1 cellular context compared by ENCODE assay signal in genomic region chr10:11950325-11951018, GRCh38.
TF ChIP-seq lines count a peak whose summit lies in the region.

No MANE protein-coding gene starts in this region.

TF ChIP-seq in HepG2, 621 proteins besides CTCF, POLR2A, EP300 and RAD21 (continued from another document and continues in another):
- TF ChIP-seq ZBTB33 (CRISPR knock-in tag; IDR thresholded peaks at IDR 0.05) (peak; percentile 82), GRHL1 (CRISPR knock-in tag; conservative IDR thresholded peaks at IDR 0.05) (no peak), GMEB2 (CRISPR knock-in tag; IDR thresholded peaks at IDR 0.05; ENCODE audit: low read depth) (no peak), AGO2 (optimal IDR thresholded peaks at IDR 0.05; ENCODE audit: low read depth, low read length) (no peak), KMT2B (CRISPR knock-in tag; IDR thresholded peaks at IDR 0.05) (no peak), CC2D1A (CRISPR knock-in tag; IDR thresholded peaks at IDR 0.05) (no peak), ZSCAN31 (CRISPR knock-in tag; IDR thresholded peaks at IDR 0.05; ENCODE audit: low read depth) (no peak), KLF15 (CRISPR knock-in tag; IDR thresholded peaks at IDR 0.05; ENCODE audit: borderline replicate concordance) (no peak), ZNF343 (CRISPR knock-in tag; IDR thresholded peaks at IDR 0.05) (no peak), ZFP91 (CRISPR knock-in tag; IDR thresholded peaks at IDR 0.05; ENCODE audit: borderline replicate concordance) (no peak), RFX1 (IDR thresholded peaks at IDR 0.05) (no peak), ZNF768 (CRISPR knock-in tag; IDR thresholded peaks at IDR 0.05) (no peak), REL (CRISPR knock-in tag; conservative IDR thresholded peaks at IDR 0.05) (no peak), DMTF1 (CRISPR knock-in tag; IDR thresholded peaks at IDR 0.05) (no peak), ZNF367 (CRISPR knock-in tag; IDR thresholded peaks at IDR 0.05; ENCODE audit: borderline replicate concordance) (no peak), ISL2 (CRISPR knock-in tag; IDR thresholded peaks at IDR 0.05) (peak; percentile 90), TRIM22 (IDR thresholded peaks at IDR 0.05) (no peak), KLF12 (CRISPR knock-in tag; IDR thresholded peaks at IDR 0.05; ENCODE audit: borderline replicate concordance) (no peak), NR2F2 (IDR thresholded peaks at IDR 0.05; ENCODE audit: borderline replicate concordance, low read depth) (peak; percentile 48; the same call in 1 of the 2 replicates), ZNF790 (CRISPR knock-in tag; IDR thresholded peaks at IDR 0.05; ENCODE audit: borderline replicate concordance) (no peak), TGIF2 (CRISPR knock-in tag; IDR thresholded peaks at IDR 0.05) (no peak), KDM5B (CRISPR knock-in tag; IDR thresholded peaks at IDR 0.05; ENCODE audit: borderline replicate concordance) (no peak), SRSF4 (IDR thresholded peaks at IDR 0.05; ENCODE audit: low read depth, low read length, poor library complexity, severe bottlenecking) (no peak), ZBTB1 (CRISPR knock-in tag; IDR thresholded peaks at IDR 0.05; ENCODE audit: borderline replicate concordance) (no peak), ZNF577 (CRISPR knock-in tag; IDR thresholded peaks at IDR 0.05; ENCODE audit: borderline replicate concordance, low read depth) (no peak), HNRNPK (IDR thresholded peaks at IDR 0.05; ENCODE audit: low read depth, low read length, poor library complexity, severe bottlenecking) (no peak), MXD4 (CRISPR knock-in tag; IDR thresholded peaks at IDR 0.05) (no peak), ZFP36 (IDR thresholded peaks at IDR 0.05; ENCODE audit: borderline replicate concordance, low read depth, low read length, partially characterized antibody) (no peak), ZNF225 (CRISPR knock-in tag; IDR thresholded peaks at IDR 0.05) (no peak), ZFY (CRISPR knock-in tag; IDR thresholded peaks at IDR 0.05) (no peak), SMAD1 (CRISPR knock-in tag; IDR thresholded peaks at IDR 0.05; ENCODE audit: borderline replicate concordance, low read depth) (no peak), MTF1 (CRISPR knock-in tag; IDR thresholded peaks at IDR 0.05) (no peak), BCL6 (CRISPR knock-in tag; IDR thresholded peaks at IDR 0.05) (peak; percentile 83), RERE (CRISPR knock-in tag; IDR thresholded peaks at IDR 0.05; ENCODE audit: low read depth) (no peak), LRRFIP1 (CRISPR knock-in tag; conservative IDR thresholded peaks at IDR 0.05) (no peak), CEBPB (IDR thresholded peaks at IDR 0.05; ENCODE audit: borderline replicate concordance, low read depth, low read length) (peak; percentile 67), SOX6 (IDR thresholded peaks at IDR 0.05) (no peak), SOX6 (CRISPR knock-in tag; IDR thresholded peaks at IDR 0.05) (peak; percentile 97), ZNF280D (CRISPR knock-in tag; IDR thresholded peaks at IDR 0.05) (no peak), NFIC (IDR thresholded peaks at IDR 0.05; ENCODE audit: low read length) (peak; percentile 87)
